ENCODE assay signal across 8 cellular contexts in the genomic region with DNA sequence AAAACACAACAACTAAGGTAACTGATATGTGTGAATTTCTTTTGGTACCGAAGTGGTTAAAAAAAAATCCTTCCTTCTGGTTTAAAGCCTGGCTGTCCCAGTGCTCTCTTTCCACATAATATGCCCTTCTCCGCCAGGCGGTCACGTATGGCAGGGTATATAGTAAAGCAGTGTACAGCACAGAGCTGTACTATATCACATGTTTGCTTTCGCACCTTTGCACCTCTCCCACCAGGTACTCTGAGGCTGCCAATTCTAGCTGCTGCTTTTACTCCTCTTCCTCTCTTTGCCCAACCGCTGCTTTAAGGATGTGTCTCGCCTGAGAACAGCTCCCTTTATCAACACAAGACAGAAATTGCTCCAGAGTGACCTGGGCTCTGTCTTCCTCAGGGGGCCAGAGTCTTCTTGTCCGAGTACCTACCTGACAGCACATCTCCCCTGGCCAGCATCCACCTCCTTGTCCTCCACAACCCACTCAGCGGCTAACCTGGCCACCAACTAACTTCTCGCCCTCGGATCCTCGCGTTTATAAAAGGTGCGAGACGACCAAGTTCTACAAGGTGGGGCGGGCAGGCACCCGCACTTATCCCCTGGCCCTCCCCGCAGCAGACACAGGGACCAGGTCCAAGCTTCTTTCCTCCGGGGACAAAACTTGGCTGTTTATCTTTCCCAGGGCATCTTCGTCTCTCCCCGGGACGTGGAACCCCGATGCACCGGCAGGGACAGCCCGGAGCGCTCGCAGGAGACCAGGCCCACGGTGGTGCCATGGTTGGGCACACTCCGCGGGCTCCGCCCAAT. TPM values are rescaled to one million over a fixed set of nuclear protein-coding genes. Genes with fewer than 3 reads are reported as not detected.
DNase-seq lines count a peak whose midpoint lies in the region; ATAC-seq and TF ChIP-seq lines count a peak whose summit lies in the region.

No MANE protein-coding gene starts in this region.

- no peaks in the 10 kb centered on the region for H3K36me3 ChIP-seq in RWPE2 (ENCODE audit: low read depth)

- intact Hi-C loops in posterior vena cava (cut with DNase I) = no loop called here

- ATAC-seq in RWPE2 (ENCODE audit: low read depth) = no peak; the same call in 2 of the 3 replicates
- no peak for ATAC-seq in HG03139 (IDR thresholded peaks at IDR 0.05; ENCODE audit: unreplicated experiment)
- ATAC-seq in GM21447 (IDR thresholded peaks at IDR 0.05; ENCODE audit: unreplicated experiment) = no peak

- no peaks in the 10 kb centered on the region for H3K9me3 ChIP-seq in RWPE2 (ENCODE audit: severe bottlenecking)

- peak overlapping the region; percentile 68; the same call in 1 of the 2 replicates for H3K4me3 ChIP-seq in GM12865 (ENCODE audit: low read depth, low read length)
- peak overlapping the region; percentile 28 for H3K4me3 ChIP-seq in RWPE2 (ENCODE audit: severe bottlenecking)
- H3K4me3 ChIP-seq in fibroblast of villous mesenchyme (ENCODE audit: low read depth, low read length) = peak overlapping the region; percentile 58

- DNase-seq in GM12865 (ENCODE audit: low read depth) (no peak), RWPE2 (ENCODE audit: low spot score) (no peak), fibroblast of villous mesenchyme (ENCODE audit: low read depth) (no peak), posterior vena cava (ENCODE audit: low spot score) (peak; percentile 82), A172 (ENCODE audit: low spot score) (no peak), GOT3 (lab: John Stamatoyannopoulos, UW) (no peak)

- no peaks in the 10 kb centered on the region for H3K4me1 ChIP-seq in RWPE2 (ENCODE audit: insufficient read depth, poor library complexity, severe bottlenecking)

- no peak overlapping the region for H3K27ac ChIP-seq in RWPE2 (ENCODE audit: poor library complexity, severe bottlenecking)

- H3K27me3 ChIP-seq in RWPE2 (ENCODE audit: insufficient read depth, poor library complexity, severe bottlenecking) = peaks cover 52% of the 10 kb centered on the region

- TF ChIP-seq CTCF in GM12865 (IDR thresholded peaks at IDR 0.05; ENCODE audit: insufficient read depth, low read depth, low read length, missing control alignments) = no peak
- TF ChIP-seq CTCF in RWPE2 (IDR thresholded peaks at IDR 0.05; ENCODE audit: poor library complexity, severe bottlenecking) = no peak
- TF ChIP-seq CTCF in fibroblast of villous mesenchyme (IDR thresholded peaks at IDR 0.05; ENCODE audit: insufficient read depth, low read depth, low read length) = no peak

RNA-seq across cellular contexts. Expression of gene COLGALT2, which starts 1.6 kb away (rescaled TPM):
- total RNA-seq in fibroblast of villous mesenchyme (0.64 and 0.86 TPM in 2 replicates), posterior vena cava (1 to 10 TPM; 4.9 to 9.4 TPM)
- 1.1 and 1.2 TPM in 2 replicates for total RNA-seq in A172 (2014; rRNA removed; shearing (Covaris generic))

RNA-seq across cellular contexts. Expression of gene TSEN15, which starts 15.6 kb away (rescaled TPM):
- 53.5 and 58.0 TPM in 2 replicates for total RNA-seq in fibroblast of villous mesenchyme
- 10 to 100 TPM; 27.7 to 32.5 TPM for total RNA-seq in posterior vena cava
- total RNA-seq in A172 (2014; rRNA removed; shearing (Covaris generic)) = 154 and 167 TPM in 2 replicates
